In the genomic region with DNA sequence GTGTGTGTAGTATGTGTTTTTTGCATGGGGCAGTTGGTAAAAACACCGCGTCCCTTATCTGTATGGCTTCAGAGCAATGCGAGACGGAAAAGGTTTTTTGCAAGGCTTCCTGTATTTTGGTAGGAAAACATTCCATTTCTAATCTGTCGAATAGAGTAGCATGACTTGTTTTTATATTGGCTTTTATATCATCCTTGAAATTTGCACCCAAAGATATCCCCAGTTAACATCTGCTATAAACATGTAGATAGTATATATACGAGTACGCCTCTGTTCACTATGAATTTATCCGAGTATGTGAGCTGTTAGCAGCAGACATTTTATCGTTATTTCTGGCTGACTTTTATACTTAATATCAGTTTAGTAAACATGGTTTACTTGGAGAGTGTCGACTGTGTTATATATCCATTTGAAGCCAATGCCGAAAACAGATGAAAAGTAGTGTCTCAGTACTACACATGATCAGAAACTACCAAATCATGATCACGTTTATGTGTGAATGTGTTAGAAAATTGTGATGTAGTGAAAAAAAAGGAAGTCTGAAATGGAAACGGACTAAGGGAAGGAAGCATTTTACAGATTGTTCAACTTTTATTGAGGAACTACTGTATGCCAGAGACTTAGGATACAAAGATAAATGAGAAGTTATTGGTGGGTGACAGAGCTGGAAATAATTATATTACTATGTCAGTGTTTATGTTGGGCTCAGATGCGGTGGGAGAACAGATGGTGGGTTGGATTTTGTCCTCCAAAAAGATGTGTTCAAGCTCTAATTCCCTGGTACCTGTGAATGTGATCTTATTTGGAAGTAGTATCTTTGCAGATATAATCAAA, we compare ENCODE assay signal across 8 cellular contexts. TPM values are rescaled to one million over a fixed set of nuclear protein-coding genes. Genes with fewer than 3 reads are reported as not detected.
A peak's percentile ranks its signal among the peaks of the same experiment; 100 is the strongest.
DNase-seq lines count a peak whose midpoint lies in the region; ATAC-seq and TF ChIP-seq lines count a peak whose summit lies in the region.

No MANE protein-coding gene starts in this region.

- peak overlapping the region; percentile 92 for H3K4me2 ChIP-seq in GM23248 (ENCODE audit: unreplicated experiment)

- H3K4me1 ChIP-seq in GM23248 (ENCODE audit: insufficient read depth), result peaks cover 49% of the 10 kb centered on the region
- H3K4me1 ChIP-seq in Panc1 (ENCODE audit: control insufficient read depth, insufficient read depth, low read length), result peaks cover 38% of the 10 kb centered on the region
- peaks cover 22 to 29% (median 23%) of the 10 kb centered on the region in 3 donors for H3K4me1 ChIP-seq in skeletal muscle tissue (ENCODE audit: control insufficient read depth in 3 of 3, insufficient read depth in 3 of 3, low read length in 3 of 3)

- H3K9me2 ChIP-seq in GM23248 (ENCODE audit: insufficient read depth), result no peaks in the 10 kb centered on the region

- peaks cover 69% of the 10 kb centered on the region for H3F3A ChIP-seq in GM23248 (ENCODE audit: insufficient read depth)

- H3K79me2 ChIP-seq in GM23248 (ENCODE audit: insufficient read depth), result peaks cover 41% of the 10 kb centered on the region

- CTCF ChIA-PET in Panc1 (lab: Charles Lee), result no interaction called here

- H3K36me3 ChIP-seq in GM23248 (ENCODE audit: low read depth) (peaks cover 7% of the 10 kb centered on the region; the same call in 1 of the 2 replicates), Panc1 (ENCODE audit: control insufficient read depth, insufficient read depth, low read length) (peaks cover 3% of the 10 kb centered on the region), skeletal muscle tissue (ENCODE audit: control insufficient read depth in 3 of 3, insufficient read depth in 3 of 3, low read length in 3 of 3) (peaks cover 7 to 12% (median 12%) of the 10 kb centered on the region in 3 donors)

- intact Hi-C loops in Panc1 (cut with micrococcal nuclease; ENCODE audit: unreplicated experiment), result loop anchor here (10.0 kb wide), 2 partner anchors 187 to 357 kb away; no protein-coding TSS in a partner anchor

- H2AFZ ChIP-seq in GM23248, result peak overlapping the region; percentile 48

- H3K27ac ChIP-seq in GM23248 (peak overlapping the region; percentile 87), Panc1 (ENCODE audit: low read length) (peak overlapping the region; percentile 88), skeletal muscle tissue (ENCODE audit: low read depth, low read length) (peak overlapping the region; percentile 97)

- WGBS in GM23248 (ENCODE audit: low coverage in 1 of 2, low lambda C conversion rate in 2 of 2, missing lambda C conversion rate in 2 of 2), 2 experiments, result 0 to 2% methylated on average over 14 of the region's 14 CpGs

- BruUV-seq in Panc1 (replicated peaks; lab: Mats Ljungman, UMichigan), result no TSS peak

- peak overlapping the region; percentile 91 for H3K9ac ChIP-seq in GM23248
- H3K9ac ChIP-seq in skeletal muscle tissue (ENCODE audit: low read depth in 1 of 3, low read length in 3 of 3), result peak overlapping the region; percentile 97 to 98 (median 98)

- H3K9me3 ChIP-seq in GM23248 (ENCODE audit: low read depth), result no peaks in the 10 kb centered on the region
- H3K9me3 ChIP-seq in Panc1 (ENCODE audit: control insufficient read depth, insufficient read depth, low read depth, low read length), result no peaks in the 10 kb centered on the region
- no peaks in the 10 kb centered on the region for H3K9me3 ChIP-seq in skeletal muscle tissue (ENCODE audit: control insufficient read depth in 3 of 3, low read length in 3 of 3)

- DNase-seq in GM23248 (no peak), Panc1 (ENCODE audit: low read depth, low spot score) (no peak), fibroblast of peridontal ligament (ENCODE audit: extremely low read depth) (peak; percentile 44), COLO668 (lab: John Stamatoyannopoulos, UW; ENCODE audit: unreplicated experiment) (no peak), epidermal melanocyte (ENCODE audit: insufficient read length, low spot score) (no peak), H4 (ENCODE audit: low spot score) (no peak)

- ATAC-seq in Panc1, result no peak
- no peak for ATAC-seq in HG02571 (IDR thresholded peaks at IDR 0.05; ENCODE audit: unreplicated experiment)

- TF ChIP-seq CTCF in Panc1 (IDR thresholded peaks at IDR 0.05), result no peak

- H4K20me1 ChIP-seq in GM23248 (ENCODE audit: insufficient read depth), result no peaks in the 10 kb centered on the region

- peak overlapping the region; percentile 89 for H3K4me3 ChIP-seq in GM23248
- H3K4me3 ChIP-seq in Panc1 (ENCODE audit: low read depth in 2 of 2, low read length in 2 of 2), result peak overlapping the region; percentile 74 to 99
- H3K4me3 ChIP-seq in skeletal muscle tissue (ENCODE audit: low read length in 3 of 3), result peak overlapping the region; percentile 92 to 98 (median 96)

- in situ Hi-C loops in GM23248 (cut with MboI), result no loop called here
- in situ Hi-C loops in Panc1 (cut with HindIII; ENCODE audit: low pct_unique_long_range_greater_than_20kb, low sequenced_read_pairs), result no loop called here

- H3K27me3 ChIP-seq in GM23248 (replicated peaks; ENCODE audit: insufficient read depth) (no peaks in the 10 kb centered on the region), Panc1 (ENCODE audit: control insufficient read depth, insufficient read depth, low read length) (no peaks in the 10 kb centered on the region), skeletal muscle tissue (ENCODE audit: control insufficient read depth in 3 of 3, insufficient read depth in 3 of 3, low read length in 3 of 3) (no peaks in the 10 kb centered on the region)

- POLR2A ChIA-PET in Panc1 (lab: Charles Lee), result no interaction called here

RNA-seq across cellular contexts. Expression of a gene that starts 1.1 kb away (rescaled TPM):
- 10.6 and 11.0 TPM in 2 replicates for total RNA-seq in GM23248 (2014; rRNA removed; shearing (Covaris generic))
- 8.7 TPM in 2 replicates for polyA plus RNA-seq in GM23248 (2016; fragmentation: Nextera tagmentation; extraction: Ambion mirVana)
- total RNA-seq in Panc1 (2021; ENCODE audit: unreplicated experiment) (3.0 TPM), skeletal muscle tissue (11.0 TPM)
- 1.4 TPM for polyA plus RNA-seq in Panc1 (2012; ENCODE audit: insufficient read length)
- 1.9 and 2.4 TPM in 2 replicates for total RNA-seq in H4 (2014; rRNA removed; shearing (Covaris generic))

RNA-seq across cellular contexts. Expression of a gene that starts 1.1 kb away (rescaled TPM):
- 66.9 and 67.9 TPM in 2 replicates for total RNA-seq in GM23248 (2014; rRNA removed; shearing (Covaris generic))
- 171 and 174 TPM in 2 replicates for polyA plus RNA-seq in GM23248 (2016; fragmentation: Nextera tagmentation; extraction: Ambion mirVana)
- 53.6 TPM for total RNA-seq in Panc1 (2021; ENCODE audit: unreplicated experiment)
- polyA plus RNA-seq in Panc1 (2012; ENCODE audit: insufficient read length), result 34.4 TPM
- 30.8 TPM for total RNA-seq in skeletal muscle tissue
- total RNA-seq in H4 (2014; rRNA removed; shearing (Covaris generic)), result 32.8 and 43.4 TPM in 2 replicates
